25 cellular contexts compared by ENCODE assay signal in genomic region chr7:117203205-117203604, GRCh38.
"Had no signal": no experiment of that assay in that cellular context is flagged by ENCODE, and none has a peak within 500 bp of the region (broad histone marks: within the 10 kb centered on the region; RNA-seq: fewer than 3 reads in every experiment).

No MANE protein-coding gene starts in this region.

- H3K36me3 ChIP-seq: neutrophil, pancreas, prostate gland, right lobe of liver, thyroid gland, vagina had no signal

- ATAC-seq: natural killer cell treated with Interleukin-12 subunit alpha and Interleukin-12 subunit beta and Interleukin-15 and Interleukin-18, amount 100 ng/mL, for 72 hours; right lobe of liver; stimulated activated effector memory CD8-positive, alpha-beta T cell treated with anti-CD3 and anti-CD28 coated beads, Interleukin-12 subunit alpha, Interleukin-12 subunit beta, amount 100 ng/mL, for 72 hours; stimulated activated naive B cell treated with anti-CD40 and anti-IgM and Interleukin-4, amounts not matched to agents 10 μg/mL and 1 μg/mL and 100 μg/mL, for 72 hours had no signal

- DNase-seq: nephron progenitor cell; nucleus accumbens; pancreas; retina; right cardiac atrium; right lobe of liver; sigmoid colon; small intestine; stimulated activated CD4-positive, alpha-beta T cell treated with anti-CD3 and anti-CD28 coated beads, Interleukin-15, amount 100 ng/mL, for 24 hours; stimulated activated CD4-positive, alpha-beta T cell treated with anti-CD3 and anti-CD28 coated beads, Interleukin-2, amount 100 ng/mL, for 24 hours; stimulated activated CD4-positive, alpha-beta T cell treated with anti-CD3 and anti-CD28 coated beads, Interleukin-2, amount 100 ng/mL, for 48 hours; stimulated activated CD4-positive, alpha-beta T cell treated with anti-CD3 and anti-CD28 coated beads, Interleukin-4, amount 100 ng/mL, for 24 hours; stimulated activated naive B cell treated with anti-CD40 and anti-IgM and Interleukin-4, amounts not matched to agents 10 μg/mL and 1 μg/mL and 100 μg/mL, for 72 hours; stimulated activated naive CD4-positive, alpha-beta T cell treated with Interleukin-2 at 50 U/mL for 16 hours; stomach; thyroid gland; trophoblast cell; upper lobe of left lung had no signal

- H3K4me3 ChIP-seq: pancreas, prostate gland, right lobe of liver, sigmoid colon, stomach, thoracic aorta, thyroid gland, tibial nerve, upper lobe of left lung, vagina had no signal

- H3K4me1 ChIP-seq: pancreas, prostate gland, right lobe of liver, sigmoid colon, stomach, thyroid gland, tibial nerve, upper lobe of left lung, vagina had no signal

- H3K9me3 ChIP-seq: neutrophil, pancreas, prostate gland, right lobe of liver, sigmoid colon, stomach, thoracic aorta, thyroid gland, tibial nerve, upper lobe of left lung, vagina had no signal

- H3K27ac ChIP-seq: neutrophil, pancreas, prostate gland, right lobe of liver, sigmoid colon, stomach, thoracic aorta, thyroid gland, tibial nerve, upper lobe of left lung, vagina had no signal

- H3K27me3 ChIP-seq: neutrophil, pancreas, right lobe of liver, sigmoid colon, stomach, thyroid gland, tibial nerve, upper lobe of left lung, vagina had no signal
